ENCODE assay signal across 3 cellular contexts in genomic region chr1:67767103-67767502, GRCh38.
TF ChIP-seq lines count a peak whose summit lies in the region.

No MANE protein-coding gene starts in this region.

TF ChIP-seq in A549, 52 proteins besides CTCF, POLR2A, EP300 and RAD21:
- TF ChIP-seq TFCP2L1 (CRISPR knock-in tag; IDR thresholded peaks at IDR 0.05): no peak
- no peak for TF ChIP-seq MAZ (IDR thresholded peaks at IDR 0.05; ENCODE audit: borderline replicate concordance, low read depth, low read length)
- no peak for TF ChIP-seq BHLHE40 (IDR thresholded peaks at IDR 0.05; ENCODE audit: low read depth, low read length)
- no peak for TF ChIP-seq HEYL (CRISPR knock-in tag; IDR thresholded peaks at IDR 0.05)
- TF ChIP-seq RCOR1 (IDR thresholded peaks at IDR 0.05; ENCODE audit: low read depth, low read length): no peak
- no peak for TF ChIP-seq KDM5A (IDR thresholded peaks at IDR 0.05)
- no peak for TF ChIP-seq E2F6 (IDR thresholded peaks at IDR 0.05; ENCODE audit: borderline replicate concordance, low read depth)

TF ChIP-seq in IMR-90, 13 proteins besides CTCF, POLR2A, EP300 and RAD21:
- TF ChIP-seq BHLHE40 (IDR thresholded peaks at IDR 0.05; ENCODE audit: low read depth, low read length) (no peak), CEBPB (IDR thresholded peaks at IDR 0.05; ENCODE audit: low read depth, low read length) (no peak), SMC3 (IDR thresholded peaks at IDR 0.05; ENCODE audit: low read depth, low read length) (no peak), MXI1 (IDR thresholded peaks at IDR 0.05; ENCODE audit: borderline replicate concordance, low read depth, low read length) (no peak), FOS (IDR thresholded peaks at IDR 0.05; ENCODE audit: low read depth, low read length) (no peak), USF2 (IDR thresholded peaks at IDR 0.05; ENCODE audit: low read depth, low read length) (no peak)
TF ChIP-seq in IMR-90: peak in this region for 0.

TF ChIP-seq in neural cell, 6 proteins besides CTCF, POLR2A, EP300 and RAD21:
- no peak for TF ChIP-seq MXI1 (conservative IDR thresholded peaks at IDR 0.05; ENCODE audit: poor library complexity, severe bottlenecking)
- no peak for TF ChIP-seq REST (IDR thresholded peaks at IDR 0.05; ENCODE audit: borderline replicate concordance)
- no peak for TF ChIP-seq TAF1 (IDR thresholded peaks at IDR 0.05; ENCODE audit: low read depth)
- TF ChIP-seq POLR2AphosphoS5 (IDR thresholded peaks at IDR 0.05): no peak
- no peak for TF ChIP-seq SMC3 (conservative IDR thresholded peaks at IDR 0.05; ENCODE audit: poor library complexity)
- no peak for TF ChIP-seq EZH2 (IDR thresholded peaks at IDR 0.05; ENCODE audit: borderline replicate concordance, insufficient read depth, low read length, poor library complexity, severe bottlenecking)
